Comparison of ENCODE assay signal across 24 cellular contexts in genomic region chr20:8424986-8425385, GRCh38.
"Had no signal": no experiment of that assay in that cellular context is flagged by ENCODE, and none has a peak within 500 bp of the region (broad histone marks: within the 10 kb centered on the region; RNA-seq: fewer than 3 reads in every experiment).

No MANE protein-coding gene starts in this region.

- H3K27ac ChIP-seq: body of pancreas, coronary artery, dorsolateral prefrontal cortex, gastrocnemius medialis, hepatocyte, suprapubic skin, tibial nerve, WERI-Rb-1 had no signal

- H2AFZ ChIP-seq: hepatocyte had no signal

- H3K4me1 ChIP-seq: body of pancreas, suprapubic skin, tibial nerve had no signal

- H3K4me2 ChIP-seq: hepatocyte had no signal

- H3K27me3 ChIP-seq: body of pancreas, dorsolateral prefrontal cortex, gastrocnemius medialis, hepatocyte, suprapubic skin, tibial nerve had no signal

- ATAC-seq: activated CD4-positive, CD25-positive, alpha-beta regulatory T cell treated with anti-CD3 and anti-CD28 coated beads, Interleukin-2, amount 50 U/mL, for 24 hours; body of pancreas; effector memory CD8-positive, alpha-beta T cell; gastrocnemius medialis; left cardiac atrium; naive thymus-derived CD8-positive, alpha-beta T cell; right cardiac atrium had no signal

- H3K4me3 ChIP-seq: body of pancreas, coronary artery, dorsolateral prefrontal cortex, gastrocnemius medialis, hepatocyte, suprapubic skin, tibial nerve had no signal

- DNase-seq: activated CD4-positive, alpha-beta T cell treated with anti-CD3 and anti-CD28 coated beads for 48 hours; activated CD4-positive, alpha-beta T cell treated with anti-CD3 and anti-CD28 coated beads, Interleukin-2, amount 50 U/mL, for 48 hours; activated CD8-positive, alpha-beta memory T cell treated with anti-CD3 and anti-CD28 coated beads for 24 hours; activated effector memory CD4-positive, alpha-beta T cell treated with Interleukin-2 at 50 U/mL for 16 hours; activated naive CD4-positive, alpha-beta T cell treated with Interleukin-2 at 50 U/mL for 16 hours; aorta; body of pancreas; dorsolateral prefrontal cortex; effector memory CD8-positive, alpha-beta T cell; erythroblast; gastrocnemius medialis; glutamatergic neuron; left cardiac atrium; naive thymus-derived CD8-positive, alpha-beta T cell; occipital lobe; posterior cingulate gyrus; right cardiac atrium; stimulated activated naive CD4-positive, alpha-beta T cell; WERI-Rb-1 had no signal

- H3K9me3 ChIP-seq: body of pancreas, gastrocnemius medialis, suprapubic skin, tibial nerve had no signal

- H3K36me3 ChIP-seq: gastrocnemius medialis, suprapubic skin, tibial nerve, WERI-Rb-1 had no signal
